ENCODE assay signal across 8 cellular contexts in the genomic region with DNA sequence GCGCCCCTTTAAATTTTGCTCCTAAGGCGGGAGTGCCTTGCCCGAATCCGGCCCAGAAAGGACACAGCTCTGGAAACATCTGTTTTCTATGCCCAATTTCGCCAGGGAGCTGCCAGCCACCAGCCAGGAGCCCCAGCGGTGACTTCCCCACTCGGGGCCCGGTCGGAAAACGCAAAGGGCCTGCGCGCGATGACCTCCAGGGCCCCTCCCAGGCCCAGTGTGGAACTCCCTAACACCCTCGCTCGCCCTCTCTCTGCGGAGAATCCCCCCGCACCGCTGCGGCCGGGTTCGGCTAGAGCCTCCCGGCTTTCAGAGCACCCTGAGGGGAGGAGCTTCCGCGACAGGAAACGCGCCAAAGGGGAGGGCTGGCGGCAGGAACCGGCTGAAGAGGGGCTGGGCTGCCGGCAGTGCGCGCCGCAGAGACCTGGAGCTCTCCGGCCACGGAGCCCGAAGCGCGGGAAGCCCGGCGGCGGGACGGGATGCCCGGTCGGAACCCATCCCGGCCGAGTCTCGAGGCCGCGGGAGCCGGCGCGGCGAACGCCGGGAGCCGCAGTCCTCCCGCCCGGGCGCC. TPM values are rescaled to one million over a fixed set of nuclear protein-coding genes. Genes with fewer than 3 reads are reported as not detected.
A peak's percentile ranks its signal among the peaks of the same experiment; 100 is the strongest.
DNase-seq lines count a peak whose midpoint lies in the region; ATAC-seq and TF ChIP-seq lines count a peak whose summit lies in the region.

No MANE protein-coding gene starts in this region.

- peak overlapping the region; percentile 94 for H3K27ac Mint-ChIP-seq in chondrocyte (ENCODE audit: unreplicated experiment)

- ATAC-seq in GM19025 (IDR thresholded peaks at IDR 0.05; ENCODE audit: low read depth, unreplicated experiment), result peak; percentile 82
- peak; percentile 76 for ATAC-seq in HG03280 (IDR thresholded peaks at IDR 0.05; ENCODE audit: unreplicated experiment)

- TF ChIP-seq CTCF in chondrocyte (IDR thresholded peaks at IDR 0.05), result peak; percentile 52

- no peaks in the 10 kb centered on the region for H3K9me3 Mint-ChIP-seq in chondrocyte (ENCODE audit: low read depth)

- peak overlapping the region; percentile 38 for H3K27ac ChIP-seq in layer of hippocampus (ENCODE audit: low read depth, low read length)

- no peaks in the 10 kb centered on the region for H3K27me3 ChIP-seq in layer of hippocampus (ENCODE audit: control insufficient read depth, insufficient read depth, low read length)

- H3K4me3 Mint-ChIP-seq in chondrocyte (ENCODE audit: unreplicated experiment), result peak overlapping the region; percentile 88

- H3K4me1 Mint-ChIP-seq in chondrocyte (ENCODE audit: low read depth), result peaks cover 7% of the 10 kb centered on the region

- peak; percentile 75 to 85 for DNase-seq in AML-193 (lab: John Stamatoyannopoulos, UW)
- DNase-seq in NCI-H345 (lab: John Stamatoyannopoulos, UW), result peak; percentile 87
- peak; percentile 85 for DNase-seq in activated CD4-positive, CD25-positive, alpha-beta regulatory T cell treated with anti-CD3 and anti-CD28 coated beads, Interleukin-2, amount 50 U/mL, for 72 hours
- peak; percentile 94 for DNase-seq in chondrocyte (ENCODE audit: low spot score)
- peak; percentile 59 to 82 (median 70) for DNase-seq in stimulated activated CD4-positive, alpha-beta T cell treated with anti-CD3 and anti-CD28 coated beads, Interleukin-1b, Interleukin-23, amount 100 ng/mL, for 24 hours (ENCODE audit: low read depth in 4 of 4, low spot score in 1 of 4)

- H3K27me3 Mint-ChIP-seq in chondrocyte (ENCODE audit: low read depth), result no peaks in the 10 kb centered on the region

- no peaks in the 10 kb centered on the region for H3K36me3 Mint-ChIP-seq in chondrocyte (ENCODE audit: low read depth)

RNA-seq across cellular contexts. Expression of a gene that starts 0.5 kb away (rescaled TPM):
- 4.4 to 19.6 TPM (median 4.8 TPM) in 3 replicates for total RNA-seq in chondrocyte

RNA-seq across cellular contexts. Expression of a gene that starts 38.5 kb away (rescaled TPM):
- 6.6 to 12.5 TPM (median 11.8 TPM) in 3 replicates for total RNA-seq in chondrocyte

RNA-seq across cellular contexts. Expression of a gene that starts 50.6 kb away (rescaled TPM):
- total RNA-seq in chondrocyte, result 23.2 to 26.1 TPM (median 24.8 TPM) in 3 replicates

Comparison
In these comparisons a context has a peak if more than half of its experiments do, and no peak if none do; other contexts are left out.
1. Peak in every context shown above with its lines: DNase-seq, ATAC-seq and H3K27ac ChIP-seq.